8 cellular contexts compared by ENCODE assay signal in genomic region chr7:26151953-26152781, GRCh38. TPM values are rescaled to one million over a fixed set of nuclear protein-coding genes. Genes with fewer than 3 reads are reported as not detected.
DNase-seq lines count a peak whose midpoint lies in the region; ATAC-seq and TF ChIP-seq lines count a peak whose summit lies in the region.

NFE2L3 (plus strand) TSS chr7:26152198; CDS start chr7:26152499, 301 bp downstream.

- peaks cover 33% of the 10 kb centered on the region for H3K4me1 ChIP-seq in lower lobe of right lung

- H3K36me3 ChIP-seq in lower lobe of right lung, result no peaks in the 10 kb centered on the region

- H3K27ac ChIP-seq in dorsolateral prefrontal cortex, result peak within 1 kb of the TSS in 9 of 59 donors; percentile 4 to 75 (median 49)
- H3K27ac ChIP-seq in lower lobe of right lung, result peak within 1 kb of the TSS; percentile 51

- ATAC-seq in GM19035 (IDR thresholded peaks at IDR 0.05; ENCODE audit: unreplicated experiment), result peak; percentile 72
- ATAC-seq in HG03280 (IDR thresholded peaks at IDR 0.05; ENCODE audit: unreplicated experiment), result peak; percentile 72
- ATAC-seq in lower lobe of right lung, result peak; percentile 91 to 95

- H3K4me3 ChIP-seq in dorsolateral prefrontal cortex, result peak within 1 kb of the TSS in 58 of 59 donors; percentile 15 to 73 (median 55)
- peak within 1 kb of the TSS; percentile 63 for H3K4me3 ChIP-seq in lower lobe of right lung

- DNase-seq in Ammon's horn (ENCODE audit: low spot score) (peak; percentile 79), NCI-H510A treated with DMSO at 0.1 percent for 48 hours (lab: John Stamatoyannopoulos, UW) (peak; percentile 69), dorsolateral prefrontal cortex (peak; percentile 55 to 85 (median 72)), lower lobe of right lung (peak; percentile 91)
- peak; percentile 79 for DNase-seq in activated CD4-positive, alpha-beta T cell treated with anti-CD3 and anti-CD28 coated beads, Interleukin-2, amount 50 U/mL, for 1 hour
- DNase-seq in stimulated activated CD4-positive, alpha-beta T cell treated with anti-CD3 and anti-CD28 coated beads, Interleukin-4, amount 100 ng/mL, for 48 hours (ENCODE audit: low read depth in 2 of 2), result peak; percentile 73 to 79

- H3K27me3 ChIP-seq in dorsolateral prefrontal cortex (peaks cover 0 to 53% (median 25%) of the 10 kb centered on the region in 45 donors), lower lobe of right lung (ENCODE audit: low read depth) (no peaks in the 10 kb centered on the region)

- no peaks in the 10 kb centered on the region for H3K9me3 ChIP-seq in lower lobe of right lung

- intact Hi-C loops in dorsolateral prefrontal cortex (cut with DNase I) (loop anchor here in 1 of 2 donors (1.0 to 5.0 kb wide), 2 partner anchors 48 to 515 kb away; partner anchors contain the start of gene HNRNPA2B1), lower lobe of right lung (cut with DNase I) (no loop called here)

- peak in 48 of 56 donors; percentile 5 to 69 (median 33) for TF ChIP-seq CTCF in dorsolateral prefrontal cortex (IDR thresholded peaks at IDR 0.05 in 54 of 56, conservative IDR thresholded peaks at IDR 0.05 in 2 of 56; ENCODE audit: low read depth in 1 of 56, partially characterized antibody in 56 of 56)
- TF ChIP-seq CTCF in lower lobe of right lung (IDR thresholded peaks at IDR 0.05), result no peak

RNA-seq across cellular contexts. Expression of gene NFE2L3, which starts in this region (rescaled TPM):
- total RNA-seq in dorsolateral prefrontal cortex (1 to 10 TPM in 40 of 120 experiments, under 1 TPM in 75, not detected in 5; 0.15 to 5.3 (median 0.80) TPM), lower lobe of right lung (4.8 TPM)
